6 cellular contexts compared by ENCODE assay signal in genomic region chr2:91587908-91588535, GRCh38.
DNase-seq lines count a peak whose midpoint lies in the region; FAIRE-seq and TF ChIP-seq lines count a peak whose summit lies in the region.
"Not testable (repeated sequence)": the region's sequence is repeated elsewhere in the genome, so short reads cannot be mapped to it uniquely, and the experiment has no call there.

No MANE protein-coding gene starts in this region.

- intact Hi-C loops in esophagus muscularis mucosa (cut with DNase I); kidney (cut with DNase I); spleen (cut with DNase I; ENCODE audit: low total_unique reads): not testable (repeated sequence)

- H3K9me3 ChIP-seq in SK-N-SH; esophagus muscularis mucosa; kidney (ENCODE audit: control insufficient read depth in 1 of 2, low read length in 2 of 2): not testable (repeated sequence)
- H3K9me3 ChIP-seq in spleen, result peaks cover 0 to 43% (median 21%) of the 10 kb centered on the region in 8 donors

- not testable (repeated sequence) for H3F3A ChIP-seq in SK-N-SH (replicated peaks; ENCODE audit: insufficient read depth)

- H3K9ac ChIP-seq in SK-N-SH; kidney (ENCODE audit: low read length in 2 of 2): not testable (repeated sequence)

- POLR2A ChIA-PET in GM10248 (lab: Yijun Ruan, JAX); SK-N-SH (lab: Yijun Ruan, JAX): not testable (repeated sequence)

- not testable (repeated sequence) for TF ChIP-seq POLR2A in esophagus muscularis mucosa (IDR thresholded peaks at IDR 0.05; ENCODE audit: low read depth); spleen (IDR thresholded peaks at IDR 0.05)

- not testable (repeated sequence) for FAIRE-seq in kidney (lab: Jason Lieb, UNC)

- WGBS in SK-N-SH (ENCODE audit: low lambda C conversion rate), result 54% methylated on average over 17 of the region's 17 CpGs
- 89% methylated on average over 17 of the region's 17 CpGs for WGBS in esophagus muscularis mucosa
- 85 to 94% (median 88%) methylated on average over 17 of the region's 17 CpGs for WGBS in spleen, 5 donors

- DNase-seq in GM10248 (ENCODE audit: extremely low spot score) (peak; percentile 6), H7 (peak; percentile 18), SK-N-SH (peak; percentile 26), esophagus muscularis mucosa (ENCODE audit: extremely low spot score) (peak; percentile 85), kidney (peak; percentile 68), spleen (peak; percentile 73)

- H3K4me3 ChIP-seq in H7 (ENCODE audit: insufficient read depth, low read depth, low read length); SK-N-SH (ENCODE audit: low read depth in 2 of 2, low read length in 1 of 2); esophagus muscularis mucosa; kidney (ENCODE audit: low read length in 2 of 2); spleen: not testable (repeated sequence)

- H4K20me1 ChIP-seq in SK-N-SH (ENCODE audit: insufficient read depth), result not testable (repeated sequence)

- not testable (repeated sequence) for H3K36me3 ChIP-seq in H7 (replicated peaks; ENCODE audit: control insufficient read depth, insufficient read depth, low read length); SK-N-SH (replicated peaks in 1 of 2; ENCODE audit: control insufficient read depth in 1 of 2, insufficient read depth in 2 of 2, low read length in 1 of 2); esophagus muscularis mucosa; kidney (ENCODE audit: control insufficient read depth in 1 of 2, insufficient read depth in 2 of 2, low read length in 2 of 2); spleen

- CTCF ChIA-PET in GM10248 (lab: Yijun Ruan, JAX); SK-N-SH (lab: Yijun Ruan, JAX): not testable (repeated sequence)

- TF ChIP-seq RAD21 in SK-N-SH (IDR thresholded peaks at IDR 0.05; ENCODE audit: low read length), result not testable (repeated sequence)

- not testable (repeated sequence) for TF ChIP-seq EP300 in SK-N-SH (IDR thresholded peaks at IDR 0.05; ENCODE audit: borderline replicate concordance in 1 of 2, low read depth in 1 of 2, low read length in 1 of 2); esophagus muscularis mucosa (IDR thresholded peaks at IDR 0.05)

- not testable (repeated sequence) for H3K27me3 ChIP-seq in H7 (ENCODE audit: control insufficient read depth, insufficient read depth, low read length)
- H3K27me3 ChIP-seq in SK-N-SH (ENCODE audit: insufficient read depth) (peaks cover 36% of the 10 kb centered on the region), esophagus muscularis mucosa (peaks cover 0 to 66% (median 4%) of the 10 kb centered on the region in 4 donors), spleen (replicated peaks in 1 of 7) (peaks cover 0 to 49% (median 0%) of the 10 kb centered on the region in 7 donors)

- not testable (repeated sequence) for H2AFZ ChIP-seq in SK-N-SH (ENCODE audit: low read depth)

- not testable (repeated sequence) for TF ChIP-seq CTCF in GM10248 (IDR thresholded peaks at IDR 0.05; ENCODE audit: control extremely low read depth, extremely low read depth, low read depth, missing control alignments); SK-N-SH (IDR thresholded peaks at IDR 0.05); esophagus muscularis mucosa (IDR thresholded peaks at IDR 0.05); kidney (IDR thresholded peaks at IDR 0.05; ENCODE audit: borderline replicate concordance, extremely low read depth, insufficient read depth); spleen (IDR thresholded peaks at IDR 0.05 in 8 of 11, conservative IDR thresholded peaks at IDR 0.05 in 3 of 11)

- H3K79me2 ChIP-seq in SK-N-SH (ENCODE audit: insufficient read depth), result not testable (repeated sequence)

- H3K27ac ChIP-seq in SK-N-SH (ENCODE audit: low read depth in 2 of 2, low read length in 1 of 2); esophagus muscularis mucosa (replicated peaks in 1 of 4); kidney (ENCODE audit: low read depth in 2 of 2, low read length in 2 of 2); spleen: not testable (repeated sequence)

- not testable (repeated sequence) for H3K4me1 ChIP-seq in SK-N-SH (ENCODE audit: control insufficient read depth in 1 of 2, insufficient read depth in 2 of 2, low read depth in 1 of 2, low read length in 1 of 2); esophagus muscularis mucosa; kidney (ENCODE audit: control insufficient read depth in 1 of 2, insufficient read depth in 1 of 2, low read depth in 1 of 2, low read length in 2 of 2); spleen

- H3K4me2 ChIP-seq in SK-N-SH, result not testable (repeated sequence)

- not testable (repeated sequence) for H3K9me2 ChIP-seq in SK-N-SH

Comparison
In these comparisons a context has a peak if more than half of its experiments do, and no peak if none do; other contexts are left out.
1. DNase-seq: peak in every context shown above with its lines; median percentile 85 in esophagus muscularis mucosa; 73 in spleen; 68 in kidney; 26 in SK-N-SH; 18 in H7; 6 in GM10248.